9 cellular contexts compared by ENCODE assay signal in the genomic region with DNA sequence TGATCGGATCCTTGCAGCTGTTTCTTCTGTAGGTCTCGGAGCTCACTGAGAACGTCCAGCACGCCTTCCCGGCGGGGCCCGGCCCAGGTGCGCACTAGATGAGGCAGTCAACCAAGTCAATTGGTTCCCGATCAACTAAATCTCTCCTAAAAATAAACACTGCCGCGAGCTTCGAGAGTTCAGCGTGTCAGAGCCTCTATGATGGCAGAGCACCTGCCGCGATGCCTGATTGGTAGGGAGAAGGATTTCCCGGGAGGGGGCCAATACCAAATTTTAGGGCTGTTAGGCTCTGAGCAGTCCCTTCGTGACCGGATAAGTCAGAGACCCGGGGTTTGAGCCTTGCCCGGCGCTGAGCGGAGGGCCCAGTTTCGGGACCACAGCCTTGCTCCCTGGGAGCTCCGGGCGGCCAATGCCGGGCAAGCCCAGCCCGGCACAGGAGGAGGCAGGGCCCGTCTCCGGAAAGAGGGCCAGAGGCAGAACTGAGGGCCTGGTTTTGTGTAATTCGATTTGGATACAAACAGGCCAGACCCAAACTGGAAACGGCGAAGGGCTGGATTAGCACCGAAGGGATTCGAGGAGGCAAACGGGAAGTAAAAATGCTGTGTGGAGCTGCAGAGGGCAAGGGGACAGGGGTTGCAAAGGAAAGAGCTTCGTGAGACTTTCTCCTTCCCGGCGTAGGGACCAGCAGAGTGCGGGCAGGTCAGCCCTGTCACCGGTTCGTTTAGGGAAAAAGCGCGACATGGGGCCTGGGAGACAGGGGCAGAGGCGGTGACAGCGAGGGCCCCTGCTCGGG. TPM values are rescaled to one million over a fixed set of nuclear protein-coding genes. Genes with fewer than 3 reads are reported as not detected.
DNase-seq lines count a peak whose midpoint lies in the region; ATAC-seq and TF ChIP-seq lines count a peak whose summit lies in the region.
"Had no signal": no experiment of that assay in that cellular context is flagged by ENCODE, and none has a peak within 500 bp of the region (broad histone marks: within the 10 kb centered on the region; RNA-seq: fewer than 3 reads in every experiment).

No MANE protein-coding gene starts in this region.

- H3K4me3 Mint-ChIP-seq in nephron progenitor cell (peak overlapping the region; percentile 82), immature natural killer cell (peak overlapping the region in 2 of 5 donors; percentile 49 to 52)

- no peak overlapping the region for H3K27ac Mint-ChIP-seq in nephron progenitor cell
- H3K27ac Mint-ChIP-seq in immature natural killer cell, result no peak overlapping the region

- no peaks in the 10 kb centered on the region for H3K36me3 Mint-ChIP-seq in nephron progenitor cell (ENCODE audit: low read depth)
- H3K36me3 Mint-ChIP-seq in immature natural killer cell, result no peaks in the 10 kb centered on the region

- no peak for ATAC-seq in GM21447 (IDR thresholded peaks at IDR 0.05; ENCODE audit: unreplicated experiment)

- H3K4me1 Mint-ChIP-seq in nephron progenitor cell, result peaks cover 9% of the 10 kb centered on the region
- H3K4me1 Mint-ChIP-seq in immature natural killer cell, result peaks cover 0 to 7% of the 10 kb centered on the region in 2 donors

- DNase-seq in NCI-H187 (lab: John Stamatoyannopoulos, UW) (peak; percentile 37 to 47), NCI-H187 treated with DMSO at 0.1 percent for 48 hours (lab: John Stamatoyannopoulos, UW) (no peak), NB4 (ENCODE audit: low read depth) (peak; percentile 9), ecto neural progenitor cell (ENCODE audit: low spot score) (peak; percentile 58), nephron progenitor cell (peak; percentile 21), immature natural killer cell (no peak), midbrain (lab: John Stamatoyannopoulos, UW) (no peak)

- H3K27me3 Mint-ChIP-seq in nephron progenitor cell (ENCODE audit: low read depth, poor library complexity), result peaks cover 99% of the 10 kb centered on the region
- H3K27me3 Mint-ChIP-seq in immature natural killer cell (ENCODE audit: low read depth in 3 of 3), result peaks cover 14 to 31% (median 19%) of the 10 kb centered on the region in 3 donors

- TF ChIP-seq CTCF in NB4 (IDR thresholded peaks at IDR 0.05; ENCODE audit: low read depth, low read length), result no peak
- TF ChIP-seq CTCF in nephron progenitor cell (IDR thresholded peaks at IDR 0.05), result no peak

- H3K4me3 ChIP-seq in NB4 (ENCODE audit: low read depth, low read length), result no peak overlapping the region
- H3K4me3 ChIP-seq: SK-N-MC had no signal

- TF ChIP-seq POLR2A in NB4 (IDR thresholded peaks at IDR 0.05; ENCODE audit: extremely low read depth, insufficient read length), result no peak

- H3K9me3 Mint-ChIP-seq in nephron progenitor cell (peaks cover under 1% of the 10 kb centered on the region), immature natural killer cell (peaks cover 0 to 2% (median 0%) of the 10 kb centered on the region in 6 donors)

RNA-seq across cellular contexts. Expression of a gene that starts 0.6 kb away (rescaled TPM):
- not detected for polyA plus RNA-seq in immature natural killer cell

Comparison
In these comparisons a context has a peak if more than half of its experiments do, and no peak if none do; other contexts are left out.
1. DNase-seq: peak in NCI-H187 (2 of 2), NB4 (single experiment), ecto neural progenitor cell (single experiment) and nephron progenitor cell (single experiment); none in NCI-H187 treated with DMSO at 0.1 percent for 48 hours (single experiment), immature natural killer cell (0 of 3) and midbrain (single experiment).